In the genomic region with DNA sequence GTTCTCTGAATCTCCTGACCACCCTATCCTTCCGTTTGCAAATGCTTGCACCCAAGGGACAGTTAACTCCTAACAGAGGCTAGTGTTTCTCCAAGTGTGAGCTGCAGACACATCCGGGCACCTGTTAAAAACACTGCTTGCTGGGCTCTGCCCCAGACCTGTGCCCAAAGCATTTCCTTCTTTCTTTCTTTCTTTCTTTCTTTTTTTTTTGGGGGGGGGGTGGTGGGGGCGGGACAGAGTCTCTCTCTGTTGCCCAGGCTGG, we compare ENCODE assay signal across 1 cellular context.
TF ChIP-seq lines count a peak whose summit lies in the region.

No MANE protein-coding gene starts in this region.

TF ChIP-seq in GM12878, 131 proteins besides CTCF, POLR2A, EP300 and RAD21 (continued from another document):
- TF ChIP-seq PRDM15 (CRISPR knock-in tag; IDR thresholded peaks at IDR 0.05) (no peak), SIX5 (IDR thresholded peaks at IDR 0.05; ENCODE audit: low read depth, low read length, severe bottlenecking) (no peak), CBFB (IDR thresholded peaks at IDR 0.05; ENCODE audit: low read depth) (no peak), RBBP5 (conservative IDR thresholded peaks at IDR 0.05) (no peak)
- TF ChIP-seq, protein P1, sequence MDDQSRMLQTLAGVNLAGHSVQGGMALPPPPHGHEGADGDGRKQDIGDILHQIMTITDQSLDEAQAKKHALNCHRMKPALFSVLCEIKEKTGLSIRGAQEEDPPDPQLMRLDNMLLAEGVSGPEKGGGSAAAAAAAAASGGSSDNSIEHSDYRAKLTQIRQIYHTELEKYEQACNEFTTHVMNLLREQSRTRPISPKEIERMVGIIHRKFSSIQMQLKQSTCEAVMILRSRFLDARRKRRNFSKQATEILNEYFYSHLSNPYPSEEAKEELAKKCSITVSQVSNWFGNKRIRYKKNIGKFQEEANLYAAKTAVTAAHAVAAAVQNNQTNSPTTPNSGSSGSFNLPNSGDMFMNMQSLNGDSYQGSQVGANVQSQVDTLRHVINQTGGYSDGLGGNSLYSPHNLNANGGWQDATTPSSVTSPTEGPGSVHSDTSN (IDR thresholded peaks at IDR 0.05; ENCODE audit: insufficient replicate concordance, low read depth, low read length) = no peak
- TF ChIP-seq, protein P2, sequence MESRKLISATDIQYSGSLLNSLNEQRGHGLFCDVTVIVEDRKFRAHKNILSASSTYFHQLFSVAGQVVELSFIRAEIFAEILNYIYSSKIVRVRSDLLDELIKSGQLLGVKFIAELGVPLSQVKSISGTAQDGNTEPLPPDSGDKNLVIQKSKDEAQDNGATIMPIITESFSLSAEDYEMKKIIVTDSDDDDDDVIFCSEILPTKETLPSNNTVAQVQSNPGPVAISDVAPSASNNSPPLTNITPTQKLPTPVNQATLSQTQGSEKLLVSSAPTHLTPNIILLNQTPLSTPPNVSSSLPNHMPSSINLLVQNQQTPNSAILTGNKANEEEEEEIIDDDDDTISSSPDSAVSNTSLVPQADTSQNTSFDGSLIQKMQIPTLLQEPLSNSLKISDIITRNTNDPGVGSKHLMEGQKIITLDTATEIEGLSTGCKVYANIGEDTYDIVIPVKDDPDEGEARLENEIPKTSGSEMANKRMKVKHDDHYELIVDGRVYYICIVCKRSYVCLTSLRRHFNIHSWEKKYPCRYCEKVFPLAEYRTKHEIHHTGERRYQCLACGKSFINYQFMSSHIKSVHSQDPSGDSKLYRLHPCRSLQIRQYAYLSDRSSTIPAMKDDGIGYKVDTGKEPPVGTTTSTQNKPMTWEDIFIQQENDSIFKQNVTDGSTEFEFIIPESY (IDR thresholded peaks at IDR 0.05) = no peak
